8 cellular contexts compared by ENCODE assay signal in genomic region chr10:93115661-93116383, GRCh38.
DNase-seq lines count a peak whose midpoint lies in the region; ATAC-seq and TF ChIP-seq lines count a peak whose summit lies in the region.

No MANE protein-coding gene starts in this region.

- no peak overlapping the region for H3K9ac ChIP-seq in adipocyte (ENCODE audit: low read length)

- peak; percentile 87 for ATAC-seq in GM18861 (IDR thresholded peaks at IDR 0.05; ENCODE audit: unreplicated experiment)
- ATAC-seq in HG02571 (IDR thresholded peaks at IDR 0.05; ENCODE audit: unreplicated experiment) = no peak

- H3K36me3 ChIP-seq in adipocyte (ENCODE audit: control insufficient read depth, insufficient read depth, low read length, severe bottlenecking) = no peaks in the 10 kb centered on the region

- DNase-seq in AG08395 (ENCODE audit: low spot score) = peak; percentile 59
- DNase-seq in T-helper 1 cell = peak; percentile 35 to 74 (median 52)
- DNase-seq in adipocyte (ENCODE audit: low read depth) = peak; percentile 49
- peak in 30 of 51 donors; percentile 1 to 48 (median 11) for DNase-seq in hypothalamus (lab: John Stamatoyannopoulos, UW)
- peak; percentile 80 for DNase-seq in stimulated activated CD4-positive, alpha-beta T cell treated with anti-CD3 and anti-CD28 coated beads, Interleukin-15, amount 100 ng/mL, for 24 hours

- no peak overlapping the region for H3K4me3 ChIP-seq in adipocyte (ENCODE audit: low read length)

- H3K9me3 ChIP-seq in adipocyte (ENCODE audit: control insufficient read depth, low read length) = no peaks in the 10 kb centered on the region

- H3K4me1 ChIP-seq in adipocyte (ENCODE audit: control insufficient read depth, insufficient read depth, low read length) = no peaks in the 10 kb centered on the region

- TF ChIP-seq EP300 in Ishikawa (IDR thresholded peaks at IDR 0.05; ENCODE audit: borderline replicate concordance) = no peak

- TF ChIP-seq RAD21 in Ishikawa (IDR thresholded peaks at IDR 0.05; ENCODE audit: low read depth) = peak; percentile 87

- peaks cover 27% of the 10 kb centered on the region for H3K27me3 ChIP-seq in adipocyte (replicated peaks; ENCODE audit: control insufficient read depth, insufficient read depth, low read length)

TF ChIP-seq in Ishikawa, 13 proteins besides CTCF, POLR2A, EP300 and RAD21:
- no peak for TF ChIP-seq TAF1 (IDR thresholded peaks at IDR 0.05; ENCODE audit: low read depth)
- TF ChIP-seq, protein P1, sequence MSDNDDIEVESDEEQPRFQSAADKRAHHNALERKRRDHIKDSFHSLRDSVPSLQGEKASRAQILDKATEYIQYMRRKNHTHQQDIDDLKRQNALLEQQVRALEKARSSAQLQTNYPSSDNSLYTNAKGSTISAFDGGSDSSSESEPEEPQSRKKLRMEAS (IDR thresholded peaks at IDR 0.05) = 0 out of 2 replicates have a peak, but pooled peaks have one; percentile 56
- TF ChIP-seq, protein P2, sequence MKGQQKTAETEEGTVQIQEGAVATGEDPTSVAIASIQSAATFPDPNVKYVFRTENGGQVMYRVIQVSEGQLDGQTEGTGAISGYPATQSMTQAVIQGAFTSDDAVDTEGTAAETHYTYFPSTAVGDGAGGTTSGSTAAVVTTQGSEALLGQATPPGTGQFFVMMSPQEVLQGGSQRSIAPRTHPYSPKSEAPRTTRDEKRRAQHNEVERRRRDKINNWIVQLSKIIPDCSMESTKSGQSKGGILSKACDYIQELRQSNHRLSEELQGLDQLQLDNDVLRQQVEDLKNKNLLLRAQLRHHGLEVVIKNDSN (IDR thresholded peaks at IDR 0.05) = peak; percentile 9; the same call in 1 of the 2 replicates

Comparison
In these comparisons a context has a peak if more than half of its experiments do, and no peak if none do; other contexts are left out.
1. DNase-seq: peak in every context shown above with its lines; median percentile 80 in stimulated activated CD4-positive, alpha-beta T cell treated with anti-CD3 and anti-CD28 coated beads, Interleukin-15, amount 100 ng/mL, for 24 hours; 59 in AG08395; 52 in T-helper 1 cell; 49 in adipocyte; 11 in hypothalamus.